ENCODE assay signal across 12 cellular contexts in the genomic region with DNA sequence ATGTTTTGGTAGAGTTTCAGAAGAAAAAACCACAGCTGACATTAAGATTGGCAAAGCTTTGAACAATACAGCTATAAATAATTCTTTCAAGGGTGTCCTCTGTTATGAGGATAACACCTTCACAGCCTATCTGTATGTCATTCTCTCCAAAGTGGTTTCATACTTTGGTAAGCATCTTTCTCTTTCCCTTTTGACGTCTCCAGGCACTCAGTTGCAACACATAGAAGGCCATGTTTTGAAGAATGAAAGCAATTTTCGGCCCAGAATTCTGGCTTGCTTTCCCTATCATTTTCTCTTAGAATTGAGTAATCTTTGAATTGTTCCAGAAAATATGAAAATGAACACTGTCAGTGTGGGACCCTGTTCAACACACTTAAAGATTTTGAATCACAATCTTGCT.
A peak's percentile ranks its signal among the peaks of the same experiment; 100 is the strongest.
DNase-seq lines count a peak whose midpoint lies in the region; ATAC-seq and TF ChIP-seq lines count a peak whose summit lies in the region.
"Had no signal": no experiment of that assay in that cellular context is flagged by ENCODE, and none has a peak within 500 bp of the region (broad histone marks: within the 10 kb centered on the region; RNA-seq: fewer than 3 reads in every experiment).

No MANE protein-coding gene starts in this region.

- no peaks in the 10 kb centered on the region for H3K9me2 ChIP-seq in GM23248 (ENCODE audit: insufficient read depth)

- peak overlapping the region; percentile 44 for H3K4me2 ChIP-seq in GM23248 (ENCODE audit: unreplicated experiment)

- no peaks in the 10 kb centered on the region for H3K79me2 ChIP-seq in GM23248 (ENCODE audit: insufficient read depth)

- no peaks in the 10 kb centered on the region for H3K27me3 ChIP-seq in GM23248 (replicated peaks; ENCODE audit: insufficient read depth)
- no peaks in the 10 kb centered on the region for H3K27me3 ChIP-seq in vagina
- H3K27me3 ChIP-seq in dorsolateral prefrontal cortex, result no peaks in the 10 kb centered on the region

- no peak overlapping the region for H3K4me3 Mint-ChIP-seq in T-helper 1 cell treated with Interleukin-12 subunit alpha and Interleukin-12 subunit beta and Interleukin-4 antibody, amounts not matched to agents 30 μg/mL and 1 μg/mL, for 36 hours

- peaks cover 4% of the 10 kb centered on the region; the same call in 1 of the 2 replicates for H3K4me1 ChIP-seq in GM23248 (ENCODE audit: insufficient read depth)
- H3K4me1 ChIP-seq in mucosa of descending colon (ENCODE audit: low read depth), result no peaks in the 10 kb centered on the region
- H3K4me1 ChIP-seq in vagina, result no peaks in the 10 kb centered on the region

- no peaks in the 10 kb centered on the region for H3K27me3 Mint-ChIP-seq in T-helper 1 cell treated with Interleukin-12 subunit alpha and Interleukin-12 subunit beta and Interleukin-4 antibody, amounts not matched to agents 30 μg/mL and 1 μg/mL, for 36 hours (ENCODE audit: low read depth)

- peaks cover 9% of the 10 kb centered on the region for H3K4me1 Mint-ChIP-seq in T-helper 1 cell treated with Interleukin-12 subunit alpha and Interleukin-12 subunit beta and Interleukin-4 antibody, amounts not matched to agents 30 μg/mL and 1 μg/mL, for 36 hours (ENCODE audit: low read depth)

- intact Hi-C loops in mucosa of descending colon (cut with DNase I, micrococcal nuclease), result no loop called here
- intact Hi-C loops in vagina (cut with DNase I), result no loop called here
- intact Hi-C loops in dorsolateral prefrontal cortex (cut with DNase I), result no loop called here

- H3K27ac ChIP-seq in GM23248 (0 out of 2 replicates have a peak overlapping the region, but pooled peaks have one; percentile 9), vagina (no peak overlapping the region), dorsolateral prefrontal cortex (peak overlapping the region in 2 of 59 donors; percentile 4 to 22)

- peaks cover 12% of the 10 kb centered on the region for H3K36me3 Mint-ChIP-seq in T-helper 1 cell treated with Interleukin-12 subunit alpha and Interleukin-12 subunit beta and Interleukin-4 antibody, amounts not matched to agents 30 μg/mL and 1 μg/mL, for 36 hours (ENCODE audit: low read depth)

- WGBS in GM23248 (ENCODE audit: low coverage in 1 of 2, low lambda C conversion rate in 2 of 2, missing lambda C conversion rate in 2 of 2), 2 experiments, result 3 to 8% methylated on average over 2 of the region's 2 CpGs

- H3K27ac Mint-ChIP-seq in T-helper 1 cell treated with Interleukin-12 subunit alpha and Interleukin-12 subunit beta and Interleukin-4 antibody, amounts not matched to agents 30 μg/mL and 1 μg/mL, for 36 hours, result peak overlapping the region; percentile 67

- peaks cover 28% of the 10 kb centered on the region for H3K9me3 Mint-ChIP-seq in T-helper 1 cell treated with Interleukin-12 subunit alpha and Interleukin-12 subunit beta and Interleukin-4 antibody, amounts not matched to agents 30 μg/mL and 1 μg/mL, for 36 hours

- no peak for TF ChIP-seq POLR2A in vagina (IDR thresholded peaks at IDR 0.05)

- H3K9ac ChIP-seq in GM23248, result 0 out of 2 replicates have a peak overlapping the region, but pooled peaks have one; percentile 25

- H3K4me3 ChIP-seq in GM23248 (peak overlapping the region; percentile 28), mucosa of descending colon (no peak overlapping the region), vagina (no peak overlapping the region), dorsolateral prefrontal cortex (no peak overlapping the region)

- TF ChIP-seq CTCF in mucosa of descending colon (IDR thresholded peaks at IDR 0.05) (no peak), vagina (IDR thresholded peaks at IDR 0.05) (no peak), dorsolateral prefrontal cortex (IDR thresholded peaks at IDR 0.05 in 54 of 56, conservative IDR thresholded peaks at IDR 0.05 in 2 of 56; ENCODE audit: low read depth in 1 of 56, partially characterized antibody in 56 of 56) (no peak)

- H3K36me3 ChIP-seq in GM23248 (ENCODE audit: low read depth) (no peaks in the 10 kb centered on the region), mucosa of descending colon (ENCODE audit: low read depth) (no peaks in the 10 kb centered on the region), vagina (no peaks in the 10 kb centered on the region)

- H2AFZ ChIP-seq in GM23248, result peak overlapping the region; percentile 86

- H3K9me3 ChIP-seq in GM23248 (ENCODE audit: low read depth), result peaks cover 7% of the 10 kb centered on the region
- no peaks in the 10 kb centered on the region for H3K9me3 ChIP-seq in mucosa of descending colon
- no peaks in the 10 kb centered on the region for H3K9me3 ChIP-seq in vagina

- DNase-seq in GM23248, result peak; percentile 39
- DNase-seq in mucosa of descending colon, result no peak
- DNase-seq in vagina (ENCODE audit: extremely low spot score in 2 of 2), result no peak
- no peak for DNase-seq in dorsolateral prefrontal cortex
- DNase-seq in NCI-H2081 (lab: John Stamatoyannopoulos, UW), result no peak
- no peak for DNase-seq in mesenteric fat pad (ENCODE audit: low spot score)
- DNase-seq: amniotic stem cell; Karpas-422; SHP77 treated with DMSO at 0.1 percent for 48 hours; stimulated activated naive CD4-positive, alpha-beta T cell had no signal

- no peaks in the 10 kb centered on the region for H4K20me1 ChIP-seq in GM23248 (ENCODE audit: insufficient read depth)

- H3F3A ChIP-seq in GM23248 (ENCODE audit: insufficient read depth), result no peaks in the 10 kb centered on the region

- peak; percentile 96 for ATAC-seq in GM18867 (IDR thresholded peaks at IDR 0.05; ENCODE audit: unreplicated experiment)
- peak; percentile 24 for ATAC-seq in mucosa of descending colon

- in situ Hi-C loops in GM23248 (cut with MboI), result no loop called here
